Comparison of ENCODE assay signal across 25 cellular contexts in the genomic region with DNA sequence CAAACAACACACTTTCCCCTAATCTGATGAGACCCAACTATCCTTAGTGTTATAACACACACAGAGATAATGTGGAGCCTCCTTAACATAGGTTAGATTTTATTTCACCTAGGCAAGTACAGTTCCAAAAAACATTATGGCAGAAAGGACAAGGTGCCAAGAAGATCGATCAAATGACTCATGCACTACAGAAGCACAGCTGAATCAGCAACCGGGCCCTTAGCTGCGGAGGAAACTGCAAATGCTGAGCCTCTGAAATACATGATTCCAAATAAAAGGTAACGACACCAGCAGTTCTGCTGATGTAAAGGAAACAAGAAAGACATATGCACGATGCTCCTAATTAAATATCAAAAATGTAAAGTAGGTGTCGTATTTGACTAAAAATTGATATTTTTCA. TPM values are rescaled to one million over a fixed set of nuclear protein-coding genes. Genes with fewer than 3 reads are reported as not detected.
DNase-seq lines count a peak whose midpoint lies in the region; ATAC-seq, FAIRE-seq and TF ChIP-seq lines count a peak whose summit lies in the region.
"Had no signal": no experiment of that assay in that cellular context is flagged by ENCODE, and none has a peak within 500 bp of the region (broad histone marks: within the 10 kb centered on the region; RNA-seq: fewer than 3 reads in every experiment).

No MANE protein-coding gene starts in this region.

- no peak overlapping the region for H3K4me3 ChIP-seq in osteoblast (ENCODE audit: insufficient read depth, low read length)
- H3K4me3 ChIP-seq: esophagus muscularis mucosa, lung, sigmoid colon, transverse colon had no signal

- peaks cover 2% of the 10 kb centered on the region for H3K4me1 ChIP-seq in osteoblast (ENCODE audit: insufficient read depth, low read length)
- H3K4me1 ChIP-seq: esophagus muscularis mucosa, sigmoid colon, transverse colon had no signal

- H3K27ac Mint-ChIP-seq in effector memory CD8-positive, alpha-beta T cell: peak overlapping the region; percentile 15 to 54
- H3K27ac Mint-ChIP-seq: activated naive CD8-positive, alpha-beta T cell treated with anti-CD3 and anti-CD28 coated beads, Interleukin-2, amount 10 ng/mL, durations not matched to agents 7 days and 5 days had no signal

- H3K27me3 Mint-ChIP-seq in effector memory CD8-positive, alpha-beta T cell: peaks cover 13 to 25% of the 10 kb centered on the region in 2 donors

- no peak for TF ChIP-seq CTCF in RWPE1 (conservative IDR thresholded peaks at IDR 0.05; ENCODE audit: low read depth)
- TF ChIP-seq CTCF in osteoblast (IDR thresholded peaks at IDR 0.05; ENCODE audit: extremely low read depth, low read depth, low read length): no peak

- no peaks in the 10 kb centered on the region for H3K27me3 ChIP-seq in osteoblast (ENCODE audit: insufficient read depth, low read length)

- no peaks in the 10 kb centered on the region for H3K9me3 Mint-ChIP-seq in effector memory CD8-positive, alpha-beta T cell
- H3K9me3 Mint-ChIP-seq: activated naive CD8-positive, alpha-beta T cell treated with anti-CD3 and anti-CD28 coated beads, Interleukin-2, amount 10 ng/mL, durations not matched to agents 7 days and 5 days; CD8-positive, alpha-beta memory T cell had no signal

- no peaks in the 10 kb centered on the region for H4K20me1 ChIP-seq in osteoblast (ENCODE audit: insufficient read depth, low read length)

- TF ChIP-seq POLR2A in H54 (IDR thresholded peaks at IDR 0.05; ENCODE audit: low read depth, low read length): no peak

- CTCF ChIA-PET in RWPE1 (lab: Yijun Ruan, JAX): no interaction called here

- DNase-seq in H54 (ENCODE audit: insufficient read length, low spot score) (peak; percentile 56), RWPE1 (ENCODE audit: low spot score) (peak; percentile 54), osteoblast (ENCODE audit: insufficient read length, low spot score, missing footprints) (peak; percentile 31), HuH-7.5 (ENCODE audit: low spot score) (no peak), UCSD-AML1 (lab: John Stamatoyannopoulos, UW; ENCODE audit: unreplicated experiment) (no peak)
- DNase-seq in effector memory CD8-positive, alpha-beta T cell: no peak
- DNase-seq: DMS79 treated with DMSO at 0.1 percent for 48 hours; glutamatergic neuron; Kasumi-1; NCI-H1417; NCI-H524 treated with DMSO at 0.1 percent for 48 hours; OCI-M1; sigmoid colon; stimulated activated naive CD8-positive, alpha-beta T cell treated with anti-CD3 and anti-CD28 coated beads, Interleukin-15, Interleukin-2, amounts not matched to agents 100 U/mL and 50 U/mL, for 24 hours; T1000; transverse colon had no signal

- peak; percentile 62 for FAIRE-seq in H54 (lab: Jason Lieb, UNC)

- H3K4me1 Mint-ChIP-seq in effector memory CD8-positive, alpha-beta T cell (ENCODE audit: low read depth in 2 of 2): peaks cover 24% of the 10 kb centered on the region in 2 donors

- H3K4me2 ChIP-seq in osteoblast (ENCODE audit: insufficient read depth, low read length): no peak overlapping the region

- H3K27ac ChIP-seq in RWPE1: no peak overlapping the region
- no peak overlapping the region for H3K27ac ChIP-seq in osteoblast (ENCODE audit: low read depth, low read length)
- H3K27ac ChIP-seq: esophagus muscularis mucosa, sigmoid colon, transverse colon had no signal

- H3K4me3 Mint-ChIP-seq in effector memory CD8-positive, alpha-beta T cell: no peak overlapping the region
- H3K4me3 Mint-ChIP-seq: CD8-positive, alpha-beta memory T cell had no signal

- peaks cover 8% of the 10 kb centered on the region for H3K36me3 Mint-ChIP-seq in effector memory CD8-positive, alpha-beta T cell (ENCODE audit: insufficient read depth)
- H3K36me3 Mint-ChIP-seq: activated naive CD8-positive, alpha-beta T cell treated with anti-CD3 and anti-CD28 coated beads, Interleukin-2, amount 10 ng/mL, durations not matched to agents 7 days and 5 days had no signal

- no peaks in the 10 kb centered on the region for H3K9me3 ChIP-seq in osteoblast (ENCODE audit: low read depth, low read length)
- H3K9me3 ChIP-seq: esophagus muscularis mucosa, sigmoid colon, transverse colon had no signal

- H3K79me2 ChIP-seq in osteoblast (ENCODE audit: insufficient read depth, low read length): no peaks in the 10 kb centered on the region

- no peak for ATAC-seq in effector memory CD8-positive, alpha-beta T cell (replicated peaks)
- ATAC-seq in HG03139 (IDR thresholded peaks at IDR 0.05; ENCODE audit: unreplicated experiment) (no peak), HG03039 (IDR thresholded peaks at IDR 0.05; ENCODE audit: unreplicated experiment) (no peak)
- ATAC-seq: activated CD4-positive, CD25-positive, alpha-beta regulatory T cell treated with anti-CD3 and anti-CD28 coated beads, Interleukin-2, amount 50 U/mL, for 24 hours had no signal

- POLR2A ChIA-PET in RWPE1 (lab: Yijun Ruan, JAX; ENCODE audit: low non-redundant PET): no interaction called here

- H3K36me3 ChIP-seq in osteoblast (ENCODE audit: insufficient read depth, low read length): no peaks in the 10 kb centered on the region
- H3K36me3 ChIP-seq: esophagus muscularis mucosa, sigmoid colon, transverse colon had no signal

- no peak overlapping the region for H2AFZ ChIP-seq in osteoblast (ENCODE audit: low read length)

RNA-seq across cellular contexts. Expression of gene MUC21, which starts 19.9 kb away (rescaled TPM):
- not detected in 2 replicates for total RNA-seq in osteoblast
- total RNA-seq: activated naive CD8-positive, alpha-beta T cell treated with anti-CD3 and anti-CD28 coated beads, Interleukin-2, amount 10 ng/mL, durations not matched to agents 7 days and 5 days; cardiac septum; CD8-positive, alpha-beta memory T cell; omental fat pad; sigmoid colon; transverse colon had no signal

RNA-seq across cellular contexts. Expression of gene MUCL3, which starts 22.9 kb away (rescaled TPM):
- total RNA-seq in osteoblast: not detected in 2 replicates
- total RNA-seq: activated naive CD8-positive, alpha-beta T cell treated with anti-CD3 and anti-CD28 coated beads, Interleukin-2, amount 10 ng/mL, durations not matched to agents 7 days and 5 days; cardiac septum; CD8-positive, alpha-beta memory T cell; esophagus muscularis mucosa; sigmoid colon had no signal

RNA-seq across cellular contexts. Expression of gene SFTA2, which starts 31.7 kb away (rescaled TPM):
- not detected in 2 replicates for total RNA-seq in osteoblast
- total RNA-seq: activated naive CD8-positive, alpha-beta T cell treated with anti-CD3 and anti-CD28 coated beads, Interleukin-2, amount 10 ng/mL, durations not matched to agents 7 days and 5 days; cardiac septum; CD8-positive, alpha-beta memory T cell; omental fat pad; sigmoid colon; transverse colon had no signal

RNA-seq across cellular contexts. Expression of gene MUC22, which starts 46.6 kb away (rescaled TPM):
- total RNA-seq in osteoblast: not detected in 2 replicates
- total RNA-seq: activated naive CD8-positive, alpha-beta T cell treated with anti-CD3 and anti-CD28 coated beads, Interleukin-2, amount 10 ng/mL, durations not matched to agents 7 days and 5 days; cardiac septum; CD8-positive, alpha-beta memory T cell; esophagus muscularis mucosa; omental fat pad; sigmoid colon; transverse colon had no signal

RNA-seq across cellular contexts. Expression of gene VARS2, which starts 49.6 kb away (rescaled TPM):
- 14.5 and 15.6 TPM in 2 replicates for total RNA-seq in osteoblast

Comparison
In these comparisons a context has a peak if more than half of its experiments do, and no peak if none do; other contexts are left out.
1. DNase-seq: peak in H54 (single experiment), RWPE1 (single experiment) and osteoblast (single experiment); none in effector memory CD8-positive, alpha-beta T cell (0 of 3), HuH-7.5 (single experiment) and UCSD-AML1 (single experiment).